1 cellular context compared by ENCODE assay signal in the genomic region with DNA sequence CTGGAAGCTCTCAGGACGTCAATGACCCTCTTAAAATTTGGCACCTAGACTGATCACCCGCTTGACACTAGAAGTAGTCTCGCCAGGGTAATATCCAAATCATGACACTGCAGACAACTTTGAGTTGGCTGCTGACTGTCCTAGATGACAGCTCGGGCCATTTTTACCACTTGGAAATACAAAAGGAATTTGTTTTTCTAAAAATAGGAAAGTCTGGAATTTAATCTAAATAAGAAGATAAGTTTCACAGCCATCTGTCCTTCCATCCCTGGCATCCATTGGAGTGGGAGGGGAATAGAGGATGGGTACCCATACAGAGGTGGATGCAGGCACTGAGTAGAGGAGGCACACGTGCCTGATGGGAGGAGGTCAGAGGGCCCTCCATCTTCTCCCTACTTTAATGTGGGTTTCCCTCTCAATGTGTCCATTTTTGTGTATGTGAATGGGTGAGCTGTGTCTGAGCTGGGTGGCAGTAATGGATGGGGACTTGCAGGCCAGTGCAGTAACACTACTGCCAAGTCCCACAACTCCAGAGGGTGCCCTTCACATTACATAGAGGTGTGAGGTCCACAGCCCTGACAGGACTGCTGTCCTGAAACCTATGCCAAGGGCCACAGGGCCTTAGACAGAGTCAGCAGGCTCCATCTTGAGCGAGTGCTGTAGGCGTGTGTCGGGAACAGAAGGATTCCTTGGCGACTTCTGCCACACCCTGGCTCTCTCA.
TF ChIP-seq lines count a peak whose summit lies in the region.

No MANE protein-coding gene starts in this region.

TF ChIP-seq in H1, 55 proteins besides CTCF, POLR2A, EP300 and RAD21:
- TF ChIP-seq, protein P1, sequence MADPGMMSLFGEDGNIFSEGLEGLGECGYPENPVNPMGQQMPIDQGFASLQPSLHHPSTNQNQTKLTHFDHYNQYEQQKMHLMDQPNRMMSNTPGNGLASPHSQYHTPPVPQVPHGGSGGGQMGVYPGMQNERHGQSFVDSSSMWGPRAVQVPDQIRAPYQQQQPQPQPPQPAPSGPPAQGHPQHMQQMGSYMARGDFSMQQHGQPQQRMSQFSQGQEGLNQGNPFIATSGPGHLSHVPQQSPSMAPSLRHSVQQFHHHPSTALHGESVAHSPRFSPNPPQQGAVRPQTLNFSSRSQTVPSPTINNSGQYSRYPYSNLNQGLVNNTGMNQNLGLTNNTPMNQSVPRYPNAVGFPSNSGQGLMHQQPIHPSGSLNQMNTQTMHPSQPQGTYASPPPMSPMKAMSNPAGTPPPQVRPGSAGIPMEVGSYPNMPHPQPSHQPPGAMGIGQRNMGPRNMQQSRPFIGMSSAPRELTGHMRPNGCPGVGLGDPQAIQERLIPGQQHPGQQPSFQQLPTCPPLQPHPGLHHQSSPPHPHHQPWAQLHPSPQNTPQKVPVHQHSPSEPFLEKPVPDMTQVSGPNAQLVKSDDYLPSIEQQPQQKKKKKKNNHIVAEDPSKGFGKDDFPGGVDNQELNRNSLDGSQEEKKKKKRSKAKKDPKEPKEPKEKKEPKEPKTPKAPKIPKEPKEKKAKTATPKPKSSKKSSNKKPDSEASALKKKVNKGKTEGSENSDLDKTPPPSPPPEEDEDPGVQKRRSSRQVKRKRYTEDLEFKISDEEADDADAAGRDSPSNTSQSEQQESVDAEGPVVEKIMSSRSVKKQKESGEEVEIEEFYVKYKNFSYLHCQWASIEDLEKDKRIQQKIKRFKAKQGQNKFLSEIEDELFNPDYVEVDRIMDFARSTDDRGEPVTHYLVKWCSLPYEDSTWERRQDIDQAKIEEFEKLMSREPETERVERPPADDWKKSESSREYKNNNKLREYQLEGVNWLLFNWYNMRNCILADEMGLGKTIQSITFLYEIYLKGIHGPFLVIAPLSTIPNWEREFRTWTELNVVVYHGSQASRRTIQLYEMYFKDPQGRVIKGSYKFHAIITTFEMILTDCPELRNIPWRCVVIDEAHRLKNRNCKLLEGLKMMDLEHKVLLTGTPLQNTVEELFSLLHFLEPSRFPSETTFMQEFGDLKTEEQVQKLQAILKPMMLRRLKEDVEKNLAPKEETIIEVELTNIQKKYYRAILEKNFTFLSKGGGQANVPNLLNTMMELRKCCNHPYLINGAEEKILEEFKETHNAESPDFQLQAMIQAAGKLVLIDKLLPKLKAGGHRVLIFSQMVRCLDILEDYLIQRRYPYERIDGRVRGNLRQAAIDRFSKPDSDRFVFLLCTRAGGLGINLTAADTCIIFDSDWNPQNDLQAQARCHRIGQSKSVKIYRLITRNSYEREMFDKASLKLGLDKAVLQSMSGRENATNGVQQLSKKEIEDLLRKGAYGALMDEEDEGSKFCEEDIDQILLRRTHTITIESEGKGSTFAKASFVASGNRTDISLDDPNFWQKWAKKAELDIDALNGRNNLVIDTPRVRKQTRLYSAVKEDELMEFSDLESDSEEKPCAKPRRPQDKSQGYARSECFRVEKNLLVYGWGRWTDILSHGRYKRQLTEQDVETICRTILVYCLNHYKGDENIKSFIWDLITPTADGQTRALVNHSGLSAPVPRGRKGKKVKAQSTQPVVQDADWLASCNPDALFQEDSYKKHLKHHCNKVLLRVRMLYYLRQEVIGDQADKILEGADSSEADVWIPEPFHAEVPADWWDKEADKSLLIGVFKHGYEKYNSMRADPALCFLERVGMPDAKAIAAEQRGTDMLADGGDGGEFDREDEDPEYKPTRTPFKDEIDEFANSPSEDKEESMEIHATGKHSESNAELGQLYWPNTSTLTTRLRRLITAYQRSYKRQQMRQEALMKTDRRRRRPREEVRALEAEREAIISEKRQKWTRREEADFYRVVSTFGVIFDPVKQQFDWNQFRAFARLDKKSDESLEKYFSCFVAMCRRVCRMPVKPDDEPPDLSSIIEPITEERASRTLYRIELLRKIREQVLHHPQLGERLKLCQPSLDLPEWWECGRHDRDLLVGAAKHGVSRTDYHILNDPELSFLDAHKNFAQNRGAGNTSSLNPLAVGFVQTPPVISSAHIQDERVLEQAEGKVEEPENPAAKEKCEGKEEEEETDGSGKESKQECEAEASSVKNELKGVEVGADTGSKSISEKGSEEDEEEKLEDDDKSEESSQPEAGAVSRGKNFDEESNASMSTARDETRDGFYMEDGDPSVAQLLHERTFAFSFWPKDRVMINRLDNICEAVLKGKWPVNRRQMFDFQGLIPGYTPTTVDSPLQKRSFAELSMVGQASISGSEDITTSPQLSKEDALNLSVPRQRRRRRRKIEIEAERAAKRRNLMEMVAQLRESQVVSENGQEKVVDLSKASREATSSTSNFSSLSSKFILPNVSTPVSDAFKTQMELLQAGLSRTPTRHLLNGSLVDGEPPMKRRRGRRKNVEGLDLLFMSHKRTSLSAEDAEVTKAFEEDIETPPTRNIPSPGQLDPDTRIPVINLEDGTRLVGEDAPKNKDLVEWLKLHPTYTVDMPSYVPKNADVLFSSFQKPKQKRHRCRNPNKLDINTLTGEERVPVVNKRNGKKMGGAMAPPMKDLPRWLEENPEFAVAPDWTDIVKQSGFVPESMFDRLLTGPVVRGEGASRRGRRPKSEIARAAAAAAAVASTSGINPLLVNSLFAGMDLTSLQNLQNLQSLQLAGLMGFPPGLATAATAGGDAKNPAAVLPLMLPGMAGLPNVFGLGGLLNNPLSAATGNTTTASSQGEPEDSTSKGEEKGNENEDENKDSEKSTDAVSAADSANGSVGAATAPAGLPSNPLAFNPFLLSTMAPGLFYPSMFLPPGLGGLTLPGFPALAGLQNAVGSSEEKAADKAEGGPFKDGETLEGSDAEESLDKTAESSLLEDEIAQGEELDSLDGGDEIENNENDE (IDR thresholded peaks at IDR 0.05; ENCODE audit: insufficient replicate concordance, low read length), result no peak
- no peak for TF ChIP-seq KDM4A (IDR thresholded peaks at IDR 0.05; ENCODE audit: low read depth, low read length, severe bottlenecking)
- no peak for TF ChIP-seq POU5F1 (IDR thresholded peaks at IDR 0.05; ENCODE audit: low read depth, low read length)
- no peak for TF ChIP-seq JUND (IDR thresholded peaks at IDR 0.05; ENCODE audit: low read length)
- no peak for TF ChIP-seq TAF1 (IDR thresholded peaks at IDR 0.05; ENCODE audit: low read depth, low read length)
- TF ChIP-seq FOSL1 (IDR thresholded peaks at IDR 0.05; ENCODE audit: insufficient read depth, low read depth, low read length), result no peak
- TF ChIP-seq, protein P2, sequence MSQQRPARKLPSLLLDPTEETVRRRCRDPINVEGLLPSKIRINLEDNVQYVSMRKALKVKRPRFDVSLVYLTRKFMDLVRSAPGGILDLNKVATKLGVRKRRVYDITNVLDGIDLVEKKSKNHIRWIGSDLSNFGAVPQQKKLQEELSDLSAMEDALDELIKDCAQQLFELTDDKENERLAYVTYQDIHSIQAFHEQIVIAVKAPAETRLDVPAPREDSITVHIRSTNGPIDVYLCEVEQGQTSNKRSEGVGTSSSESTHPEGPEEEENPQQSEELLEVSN (IDR thresholded peaks at IDR 0.05), result no peak
- no peak for TF ChIP-seq NANOG (IDR thresholded peaks at IDR 0.05; ENCODE audit: insufficient read depth, low read depth, low read length, poor library complexity, severe bottlenecking)
- TF ChIP-seq SRF (IDR thresholded peaks at IDR 0.05; ENCODE audit: low read depth, low read length), result no peak
- TF ChIP-seq YY1 (IDR thresholded peaks at IDR 0.05; ENCODE audit: low read depth, low read length), result no peak
TF ChIP-seq in H1: peak in this region for 0.
